17 cellular contexts compared by ENCODE assay signal in genomic region chr11:30984442-30984816, GRCh38.
DNase-seq lines count a peak whose midpoint lies in the region; ATAC-seq and TF ChIP-seq lines count a peak whose summit lies in the region.
"Had no signal": no experiment of that assay in that cellular context is flagged by ENCODE, and none has a peak within 500 bp of the region (broad histone marks: within the 10 kb centered on the region; RNA-seq: fewer than 3 reads in every experiment).

No MANE protein-coding gene starts in this region.

- peak overlapping the region; percentile 8 for H2AFZ ChIP-seq in smooth muscle cell (ENCODE audit: low read depth)

- no peaks in the 10 kb centered on the region for H3K9me3 ChIP-seq in smooth muscle cell (replicated peaks; ENCODE audit: low read depth)
- H3K9me3 ChIP-seq: right lobe of liver had no signal

- WGBS in smooth muscle cell (ENCODE audit: low lambda C conversion rate) = 50% methylated on average over 4 of the region's 4 CpGs

- DNase-seq in NCI-H1694 treated with DMSO at 0.1 percent for 48 hours (lab: John Stamatoyannopoulos, UW) = peak; percentile 26
- no peak for DNase-seq in NCI-H1694 (lab: John Stamatoyannopoulos, UW)
- DNase-seq in amniotic epithelial cell (ENCODE audit: low read depth) = peak; percentile 82
- peak in 1 of 2 donors; percentile 32 for DNase-seq in foreskin keratinocyte
- DNase-seq in smooth muscle cell (lab: John Stamatoyannopoulos, UW; ENCODE audit: unreplicated experiment) = no peak
- DNase-seq in foreskin melanocyte = no peak
- DNase-seq: activated CD8-positive, alpha-beta memory T cell treated with anti-CD3 and anti-CD28 coated beads, Interleukin-2, amount 50 U/mL, for 48 hours; activated naive CD4-positive, alpha-beta T cell treated with anti-CD3 and anti-CD28 coated beads, Interleukin-2, amount 10 ng/mL, durations not matched to agents 7 days and 5 days; cerebellar nuclear complex; GDM1; naive thymus-derived CD8-positive, alpha-beta T cell; NCI-H1048; OCI-M1; right lobe of liver; stimulated activated naive B cell treated with anti-CD40 and anti-IgM and Interleukin-4, amounts not matched to agents 10 μg/mL and 1 μg/mL and 100 μg/mL, for 72 hours had no signal

- no peak overlapping the region for H3K4me3 ChIP-seq in smooth muscle cell
- H3K4me3 ChIP-seq: right lobe of liver had no signal

- H4K20me1 ChIP-seq in smooth muscle cell (ENCODE audit: low read depth) = no peaks in the 10 kb centered on the region

- H3K4me1 ChIP-seq in foreskin keratinocyte = no peaks in the 10 kb centered on the region
- peaks cover 20% of the 10 kb centered on the region for H3K4me1 ChIP-seq in smooth muscle cell (ENCODE audit: low read depth)

- TF ChIP-seq CTCF in foreskin keratinocyte (conservative IDR thresholded peaks at IDR 0.05) (no peak), smooth muscle cell (IDR thresholded peaks at IDR 0.05; ENCODE audit: borderline replicate concordance, insufficient read depth, poor library complexity, severe bottlenecking) (no peak)

- H3K9ac ChIP-seq in smooth muscle cell (ENCODE audit: low read depth) = no peak overlapping the region

- no peaks in the 10 kb centered on the region for H3K36me3 ChIP-seq in smooth muscle cell (ENCODE audit: low read depth)
- H3K36me3 ChIP-seq: right lobe of liver had no signal

- H3K79me2 ChIP-seq in smooth muscle cell (ENCODE audit: low read depth) = no peaks in the 10 kb centered on the region

- H3K27me3 ChIP-seq in foreskin keratinocyte (no peaks in the 10 kb centered on the region), smooth muscle cell (ENCODE audit: low read depth) (no peaks in the 10 kb centered on the region)
- H3K27me3 ChIP-seq: right lobe of liver had no signal

- peak overlapping the region; percentile 13 for H3K4me2 ChIP-seq in smooth muscle cell

- ATAC-seq in foreskin keratinocyte = peak; percentile 28
- ATAC-seq in HG03139 (IDR thresholded peaks at IDR 0.05; ENCODE audit: unreplicated experiment) = no peak
- ATAC-seq in GM18873 (IDR thresholded peaks at IDR 0.05; ENCODE audit: low FRiP score, unreplicated experiment) = no peak
- ATAC-seq: naive thymus-derived CD8-positive, alpha-beta T cell; stimulated activated naive B cell treated with anti-CD40 and anti-IgM and Interleukin-4, amounts not matched to agents 10 μg/mL and 1 μg/mL and 100 μg/mL, for 72 hours had no signal

- H3F3A ChIP-seq in smooth muscle cell (ENCODE audit: low read depth) = no peaks in the 10 kb centered on the region

- H3K27ac ChIP-seq in foreskin keratinocyte (no peak overlapping the region), smooth muscle cell (ENCODE audit: low read depth) (peak overlapping the region; percentile 72)
- H3K27ac ChIP-seq: right lobe of liver had no signal

Comparison
In these comparisons a context has a peak if more than half of its experiments do, and no peak if none do; other contexts are left out.
1. DNase-seq: peak in NCI-H1694 treated with DMSO at 0.1 percent for 48 hours (single experiment) and amniotic epithelial cell (single experiment); none in NCI-H1694 (single experiment), smooth muscle cell (single experiment) and foreskin melanocyte (single experiment).